31 cellular contexts compared by ENCODE assay signal in genomic region chr1:231190456-231190855, GRCh38. TPM values are rescaled to one million over a fixed set of nuclear protein-coding genes. Genes with fewer than 3 reads are reported as not detected.
"Had no signal": no experiment of that assay in that cellular context is flagged by ENCODE, and none has a peak within 500 bp of the region (broad histone marks: within the 10 kb centered on the region; RNA-seq: fewer than 3 reads in every experiment).

No MANE protein-coding gene starts in this region.

- ATAC-seq: esophagus mucosa; gastrocnemius medialis; left ventricle myocardium superior; sciatic nerve; stimulated activated effector memory CD8-positive, alpha-beta T cell treated with anti-CD3 and anti-CD28 coated beads, Interleukin-12 subunit alpha, Interleukin-12 subunit beta, amount 100 ng/mL, for 72 hours had no signal

- H3K4me3 Mint-ChIP-seq: dendritic cell treated with granulocyte-macrophage colony-stimulating factor and Interleukin-4, amounts not matched to agents 40 ng/mL and 50 ng/mL, for 4 days; endodermal cell; memory B cell; mesothelial cell of epicardium; naive B cell; nephron; neural progenitor cell; stimulated activated effector memory CD8-positive, alpha-beta T cell treated with anti-CD3 and anti-CD28 coated beads, Interleukin-12 subunit alpha, Interleukin-12 subunit beta, amount 100 ng/mL, for 72 hours had no signal

- H2AFZ ChIP-seq: neural progenitor cell had no signal

- DNase-seq: colonic mucosa; effector CD8-positive, alpha-beta T cell; endodermal cell; foreskin fibroblast; gastrocnemius medialis; head of caudate nucleus; left ventricle myocardium superior; mucosa of descending colon; naive B cell; nucleus accumbens; retina; stimulated activated CD4-positive, alpha-beta T cell treated with anti-CD3 and anti-CD28 coated beads, Interleukin-2, amount 100 ng/mL, for 24 hours; stimulated activated CD4-positive, alpha-beta T cell treated with anti-CD3 and anti-CD28 coated beads, Interleukin-4, amount 100 ng/mL, for 24 hours; stimulated activated naive CD4-positive, alpha-beta T cell treated with Interleukin-2 at 50 U/mL for 16 hours had no signal

- H3K4me1 ChIP-seq: colonic mucosa had no signal

- H3K4me2 ChIP-seq: neural progenitor cell, smooth muscle cell had no signal

- H3K9me3 ChIP-seq: colonic mucosa, gastrocnemius medialis, mucosa of descending colon, thoracic aorta, tibial nerve had no signal

- H3K27ac Mint-ChIP-seq: dendritic cell treated with granulocyte-macrophage colony-stimulating factor and Interleukin-4, amounts not matched to agents 40 ng/mL and 50 ng/mL, for 4 days; endodermal cell; memory B cell; mesothelial cell of epicardium; naive B cell; nephron; neural progenitor cell; stimulated activated effector memory CD8-positive, alpha-beta T cell treated with anti-CD3 and anti-CD28 coated beads, Interleukin-12 subunit alpha, Interleukin-12 subunit beta, amount 100 ng/mL, for 72 hours had no signal

- H3K27ac ChIP-seq: colonic mucosa, epithelial cell of prostate, gastrocnemius medialis, neural progenitor cell, thoracic aorta, tibial nerve, upper lobe of left lung had no signal

- H3K27me3 ChIP-seq: colonic mucosa, neural progenitor cell, tibial nerve, upper lobe of left lung had no signal

- H3K9me3 Mint-ChIP-seq: dendritic cell treated with granulocyte-macrophage colony-stimulating factor and Interleukin-4, amounts not matched to agents 40 ng/mL and 50 ng/mL, for 4 days; stimulated activated effector memory CD8-positive, alpha-beta T cell treated with anti-CD3 and anti-CD28 coated beads, Interleukin-12 subunit alpha, Interleukin-12 subunit beta, amount 100 ng/mL, for 72 hours had no signal

- FAIRE-seq: keratinocyte, urothelium cell line had no signal

- H3K36me3 ChIP-seq: colonic mucosa, gastrocnemius medialis, neural progenitor cell, thoracic aorta, tibial nerve, upper lobe of left lung had no signal

- H3K4me3 ChIP-seq: colonic mucosa, gastrocnemius medialis, lung, mucosa of descending colon, neural progenitor cell, smooth muscle cell, thoracic aorta, tibial nerve, upper lobe of left lung had no signal

- H3K4me1 Mint-ChIP-seq: memory B cell; naive B cell; stimulated activated effector memory CD8-positive, alpha-beta T cell treated with anti-CD3 and anti-CD28 coated beads, Interleukin-12 subunit alpha, Interleukin-12 subunit beta, amount 100 ng/mL, for 72 hours had no signal

- H3K36me3 Mint-ChIP-seq: memory B cell; mesothelial cell of epicardium; neural progenitor cell; stimulated activated effector memory CD8-positive, alpha-beta T cell treated with anti-CD3 and anti-CD28 coated beads, Interleukin-12 subunit alpha, Interleukin-12 subunit beta, amount 100 ng/mL, for 72 hours had no signal

- H3K9ac ChIP-seq: neural progenitor cell had no signal

RNA-seq across cellular contexts. Expression of gene TRIM67, which starts 28.6 kb away (rescaled TPM):
- total RNA-seq: esophagus mucosa, gastrocnemius medialis, left ventricle myocardium superior, pulmonary artery endothelial cell, thoracic aorta had no signal
- polyA plus RNA-seq: keratinocyte had no signal
